In the genomic region with DNA sequence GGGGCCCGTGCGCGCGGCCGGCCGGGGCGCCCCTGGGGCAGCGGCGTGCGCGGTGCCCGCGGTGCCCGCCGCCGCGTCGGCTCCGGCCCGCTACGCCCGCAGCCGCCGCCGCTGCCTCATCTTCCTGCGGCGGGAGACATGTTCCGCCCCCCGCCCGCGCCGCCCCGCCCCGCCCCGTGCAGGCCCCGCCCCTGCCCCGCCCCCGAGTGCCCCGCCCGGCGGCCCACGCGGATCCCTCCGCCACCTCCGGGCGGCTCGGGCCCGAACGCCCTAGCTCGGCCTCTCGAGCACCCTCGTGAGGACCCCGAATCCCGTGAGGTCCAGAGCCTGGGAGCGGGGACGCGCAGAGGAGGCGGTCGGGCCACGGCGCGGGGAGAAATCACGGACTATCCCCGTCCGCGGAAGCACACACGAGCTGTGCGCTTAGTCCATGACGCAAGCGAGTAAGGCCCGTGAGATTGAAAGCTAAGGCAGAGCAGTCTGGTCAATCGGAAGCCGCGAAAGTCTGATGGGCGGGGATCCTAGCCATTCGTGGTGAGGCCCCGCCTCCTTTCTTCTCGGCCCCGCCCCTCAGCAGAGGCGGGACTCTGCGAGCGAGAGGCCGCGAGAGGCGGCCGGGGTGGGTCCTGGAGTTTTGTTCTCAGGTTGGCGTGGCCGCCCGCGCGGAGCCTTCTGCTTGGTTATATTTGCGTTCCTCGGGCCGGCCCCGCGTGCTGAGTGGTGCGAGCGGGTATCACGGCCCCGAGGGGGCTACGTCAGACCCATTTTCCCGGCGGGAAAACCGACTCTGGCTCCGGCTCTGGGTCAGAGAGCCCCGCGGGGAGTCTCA, we compare ENCODE assay signal across 8 cellular contexts. TPM values are rescaled to one million over a fixed set of nuclear protein-coding genes. Genes with fewer than 3 reads are reported as not detected.
DNase-seq lines count a peak whose midpoint lies in the region; ATAC-seq, FAIRE-seq and TF ChIP-seq lines count a peak whose summit lies in the region.

A gene (minus strand): TSS at position 145 of the 829 bp plus-strand sequence. CDS start 2,367 bp downstream, outside the sequence.

- TF ChIP-seq POLR2A in GM12892 (IDR thresholded peaks at IDR 0.05; ENCODE audit: low read depth, low read length) = peak; percentile 49; the same call in 1 of the 2 replicates
- TF ChIP-seq POLR2A in adrenal gland (IDR thresholded peaks at IDR 0.05) = peak; percentile 44 to 60
- TF ChIP-seq POLR2A in transverse colon (IDR thresholded peaks at IDR 0.05) = no peak

- TF ChIP-seq EP300 in transverse colon (IDR thresholded peaks at IDR 0.05; ENCODE audit: low read depth) = no peak

- peaks cover 17% of the 10 kb centered on the region for H3K79me2 ChIP-seq in trophoblast cell (ENCODE audit: control insufficient read depth, insufficient read depth, low read length, poor library complexity)

- H3K23ac ChIP-seq in trophoblast cell (ENCODE audit: low read length) = no peak within 1 kb of the TSS

- H2AK5ac ChIP-seq in trophoblast cell (ENCODE audit: low read length) = peak within 1 kb of the TSS; percentile 59

- WGBS in adrenal gland, 4 donors = 0 to 2% (median 0%) methylated on average over 9 to 107 of the region's 107 CpGs
- WGBS in trophoblast cell (ENCODE audit: extremely low coverage, insufficient coverage, insufficient read length) = no CpG with 5 or more reads among the region's 107 CpGs
- 1% methylated on average over 54 of the region's 107 CpGs; no CpG with 5 or more reads in 1 of the 2 donors for WGBS in transverse colon (ENCODE audit: low coverage in 1 of 2), 2 donors

- FAIRE-seq in GM12892 (lab: Jason Lieb, UNC) = peak; percentile 99

- peak within 1 kb of the TSS; percentile 100 for H4K91ac ChIP-seq in trophoblast cell (ENCODE audit: low read depth, low read length)

- in situ Hi-C loops in transverse colon (cut with MboI; ENCODE audit: low pct_ligation_motif_present in 1 of 4, low pct_unique_long_range_greater_than_20kb in 1 of 4, low sequenced_read_pairs in 3 of 4) = no loop called here

- H3K9me3 ChIP-seq in adrenal gland (replicated peaks in 1 of 3) (no peaks in the 10 kb centered on the region), trophoblast cell (ENCODE audit: insufficient read depth, low read depth, low read length) (peaks cover 4% of the 10 kb centered on the region), transverse colon (no peaks in the 10 kb centered on the region)

- peak within 1 kb of the TSS; percentile 100 for H4K8ac ChIP-seq in trophoblast cell (ENCODE audit: low read depth, low read length)

- H3K4me3 ChIP-seq in adrenal gland (peak within 1 kb of the TSS in 3 of 4 donors; percentile 18 to 96 (median 62)), trophoblast cell (ENCODE audit: low read depth, low read length) (peak within 1 kb of the TSS; percentile 88), transverse colon (peak within 1 kb of the TSS; percentile 73 to 99 (median 97))

- peak within 1 kb of the TSS; percentile 98 for H4K12ac ChIP-seq in trophoblast cell (ENCODE audit: low read depth, low read length)

- no peaks in the 10 kb centered on the region for H3K27me3 ChIP-seq in adrenal gland
- H3K27me3 ChIP-seq in trophoblast cell (ENCODE audit: insufficient read depth, low read length) = no peaks in the 10 kb centered on the region
- no peaks in the 10 kb centered on the region for H3K27me3 ChIP-seq in transverse colon

- peak within 1 kb of the TSS; percentile 94 for H3K4me2 ChIP-seq in trophoblast cell (ENCODE audit: low read length)

- ATAC-seq in HG02852 (IDR thresholded peaks at IDR 0.05; ENCODE audit: unreplicated experiment) = peak; percentile 66

- peak within 1 kb of the TSS; percentile 100 for H3K9ac ChIP-seq in trophoblast cell (ENCODE audit: low read length)

- peak within 1 kb of the TSS; percentile 96 for H3K18ac ChIP-seq in trophoblast cell (ENCODE audit: low read length)

- H3K27ac ChIP-seq in adrenal gland (peak within 1 kb of the TSS; percentile 98 to 100 (median 99)), trophoblast cell (ENCODE audit: low read depth, low read length) (peak within 1 kb of the TSS; percentile 86), transverse colon (peak within 1 kb of the TSS; percentile 91 to 100 (median 98))

- peak within 1 kb of the TSS; percentile 100 for H2BK5ac ChIP-seq in trophoblast cell (ENCODE audit: low read depth, low read length, poor library complexity)

- H3K4me1 ChIP-seq in adrenal gland (replicated peaks in 1 of 2) (peaks cover 10 to 13% of the 10 kb centered on the region in 2 donors), trophoblast cell (ENCODE audit: control insufficient read depth in 1 of 2, insufficient read depth in 2 of 2, low read length in 2 of 2) (peaks cover 8 to 11% of the 10 kb centered on the region in 2 experiments), transverse colon (peaks cover 8 to 21% (median 11%) of the 10 kb centered on the region in 4 donors)

- H3K36me3 ChIP-seq in adrenal gland (replicated peaks in 1 of 2) = no peaks in the 10 kb centered on the region
- H3K36me3 ChIP-seq in trophoblast cell (ENCODE audit: control insufficient read depth in 1 of 2, insufficient read depth in 2 of 2, low read length in 2 of 2) = peaks cover 25 to 27% of the 10 kb centered on the region in 2 experiments
- no peaks in the 10 kb centered on the region for H3K36me3 ChIP-seq in transverse colon

- DNase-seq in GM12892 (ENCODE audit: insufficient read length) = peak; percentile 95
- peak; percentile 94 for DNase-seq in NCI-H146 (lab: John Stamatoyannopoulos, UW)
- DNase-seq in T-helper 1 cell = peak; percentile 95 to 99 (median 97)
- peak; percentile 98 to 99 (median 98) for DNase-seq in adrenal gland
- peak; percentile 98 for DNase-seq in cardiac septum (ENCODE audit: low spot score)
- DNase-seq in trophoblast cell = peak; percentile 99 to 100
- DNase-seq in transverse colon = peak; percentile 99

- H2BK12ac ChIP-seq in trophoblast cell (ENCODE audit: low read length) = peak within 1 kb of the TSS; percentile 95

- peak within 1 kb of the TSS; percentile 93 for H3K4ac ChIP-seq in trophoblast cell (ENCODE audit: low read depth, low read length)

- peak within 1 kb of the TSS; percentile 98 for H2AFZ ChIP-seq in trophoblast cell (ENCODE audit: insufficient read depth, low read length, poor library complexity)

- H2BK120ac ChIP-seq in trophoblast cell (ENCODE audit: insufficient read depth, low read length, poor library complexity) = peak within 1 kb of the TSS; percentile 100

- H3K79me1 ChIP-seq in trophoblast cell (ENCODE audit: low read length) = peaks cover 11% of the 10 kb centered on the region

- intact Hi-C loops in adrenal gland (cut with DNase I) (loop anchor here (5.0 to 10.0 kb wide), 2 partner anchors 45 to 108 kb away; a partner anchor contains a TSS), cardiac septum (cut with DNase I) (loop anchor here (1.0 kb wide), 1 partner anchor 47 kb away; a partner anchor contains a TSS), transverse colon (cut with DNase I; ENCODE audit: low total_unique reads) (no loop called here)

- TF ChIP-seq CTCF in adrenal gland (IDR thresholded peaks at IDR 0.05) (peak in 1 of 6 experiments; percentile 28), transverse colon (IDR thresholded peaks at IDR 0.05) (no peak)

- peak within 1 kb of the TSS; percentile 98 for H3K14ac ChIP-seq in trophoblast cell (ENCODE audit: low read length)

RNA-seq across cellular contexts. Expression of the gene that starts here (rescaled TPM):
- 122 TPM for polyA plus RNA-seq in GM12892 (2012; ENCODE audit: missing spikeins)
- total RNA-seq in adrenal gland (10 to 100 TPM; 23.8 to 96.0 (median 44.4) TPM), cardiac septum (27.7 TPM), transverse colon (100 to 1,000 TPM in 1 of 4 donors, 10 to 100 TPM in 3; 55.9 to 160 (median 79.7) TPM)
- 10 to 100 TPM in 2 of 3 donors, 1 to 10 TPM in 1; 8.5 to 45.1 (median 44.2) TPM for polyA plus RNA-seq in adrenal gland
- polyA plus RNA-seq in trophoblast cell (2013) = 148 and 149 TPM in 2 replicates

Comparison
In these comparisons a context has a peak if more than half of its experiments do, and no peak if none do; other contexts are left out.
1. Peak in every context shown above with its lines: DNase-seq, ATAC-seq, H3K4me3 ChIP-seq and H3K27ac ChIP-seq.